In the genomic region with DNA sequence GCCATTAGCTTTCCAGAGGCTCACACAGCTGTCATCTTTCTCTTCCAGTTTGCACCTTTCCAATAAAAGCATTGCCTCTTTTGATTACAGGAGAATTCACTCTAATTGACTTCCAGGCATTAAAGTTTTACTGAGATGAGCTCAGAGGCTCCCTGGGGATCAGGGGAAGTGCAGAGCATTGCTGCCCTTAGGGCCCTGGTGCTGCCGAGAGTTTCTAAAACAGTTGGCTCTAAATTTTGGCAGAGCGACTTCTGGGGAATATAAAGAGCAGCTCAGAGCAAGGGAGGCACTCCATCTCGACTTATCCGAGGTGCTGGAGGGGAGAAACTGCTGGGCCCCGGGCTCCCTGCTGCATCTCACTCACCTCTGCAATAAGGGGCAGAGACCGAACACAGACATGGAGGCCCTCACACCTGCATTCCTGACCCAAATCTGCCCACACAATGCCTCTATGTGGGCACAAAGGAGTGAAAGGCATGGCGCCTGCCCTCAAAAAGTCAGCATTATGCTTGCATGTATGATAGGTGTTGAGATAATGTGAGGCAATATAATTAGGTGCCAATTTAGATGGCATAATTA, we compare ENCODE assay signal across 15 cellular contexts.
"Had no signal": no experiment of that assay in that cellular context is flagged by ENCODE, and none has a peak within 500 bp of the region (broad histone marks: within the 10 kb centered on the region; RNA-seq: fewer than 3 reads in every experiment).

No MANE protein-coding gene starts in this region.

- H3K4me1 ChIP-seq: transverse colon had no signal

- H3K9me3 ChIP-seq: transverse colon had no signal

- H3K27ac ChIP-seq: transverse colon, VCaP had no signal

- DNase-seq: activated CD4-positive, alpha-beta T cell treated with anti-CD3 and anti-CD28 coated beads for 4 hours; activated CD8-positive, alpha-beta memory T cell treated with anti-CD3 and anti-CD28 coated beads, Interleukin-2, amount 50 U/mL, for 4 hours; activated CD8-positive, alpha-beta T cell treated with anti-CD3 and anti-CD28 coated beads for 36 hours; activated gamma-delta T cell treated with Interleukin-2 at 50 U/mL for 16 hours; activated naive CD8-positive, alpha-beta T cell treated with anti-CD3 and anti-CD28 coated beads, Interleukin-2, amount 10 ng/mL, durations not matched to agents 7 days and 5 days; activated T-cell treated with anti-CD3 and anti-CD28 coated beads, Interleukin-2, amount 50 U/mL, for 72 hours; anterior cingulate cortex; hypothalamus; kidney glomerular epithelial cell; right cardiac atrium; stimulated activated naive B cell treated with anti-CD40 and anti-IgM and Interleukin-4, amounts not matched to agents 10 μg/mL and 1 μg/mL and 100 μg/mL, for 72 hours; substantia nigra; T-helper 9 cell; transverse colon had no signal

- H3K4me3 ChIP-seq: transverse colon had no signal

- H3K36me3 ChIP-seq: transverse colon had no signal

- ATAC-seq: activated CD8-positive, alpha-beta T cell treated with anti-CD3 and anti-CD28 coated beads for 36 hours; activated T-cell treated with anti-CD3 and anti-CD28 coated beads, Interleukin-2, amount 50 U/mL, for 72 hours; right cardiac atrium; stimulated activated naive B cell treated with anti-CD40 and anti-IgM and Interleukin-4, amounts not matched to agents 10 μg/mL and 1 μg/mL and 100 μg/mL, for 72 hours had no signal
